ENCODE assay signal across 19 cellular contexts in genomic region chr6:149423946-149424440, GRCh38. TPM values are rescaled to one million over a fixed set of nuclear protein-coding genes. Genes with fewer than 3 reads are reported as not detected.
A peak's percentile ranks its signal among the peaks of the same experiment; 100 is the strongest.
DNase-seq lines count a peak whose midpoint lies in the region; ATAC-seq and TF ChIP-seq lines count a peak whose summit lies in the region.
"Had no signal": no experiment of that assay in that cellular context is flagged by ENCODE, and none has a peak within 500 bp of the region (broad histone marks: within the 10 kb centered on the region; RNA-seq: fewer than 3 reads in every experiment).

No MANE protein-coding gene starts in this region.

- H3K36me3 Mint-ChIP-seq in stimulated activated effector memory CD8-positive, alpha-beta T cell treated with anti-CD3 and anti-CD28 coated beads, Interleukin-12 subunit alpha, Interleukin-12 subunit beta, amount 100 ng/mL, for 72 hours: peaks cover 5% of the 10 kb centered on the region
- H3K36me3 Mint-ChIP-seq: natural killer cell; stimulated activated memory B cell treated with anti-CD40 and anti-IgM and Interleukin-4, amounts not matched to agents 10 μg/mL and 1 μg/mL and 100 μg/mL, for 72 hours had no signal

- H3K18ac ChIP-seq in IMR-90 (ENCODE audit: low read depth, low read length): no peak overlapping the region; the same call in 1 of the 2 replicates

- H3K9me3 ChIP-seq in IMR-90 (ENCODE audit: control insufficient read depth, insufficient read depth, low read length) (no peaks in the 10 kb centered on the region), breast epithelium (no peaks in the 10 kb centered on the region), right lobe of liver (no peaks in the 10 kb centered on the region)
- H3K9me3 ChIP-seq: BE2C had no signal

- no peaks in the 10 kb centered on the region for H4K20me1 ChIP-seq in IMR-90 (ENCODE audit: insufficient read depth, low read length)

- peak overlapping the region; percentile 77 for H2AFZ ChIP-seq in IMR-90 (replicated peaks; ENCODE audit: low read length, poor library complexity)

- WGBS in IMR-90 (ENCODE audit: extremely low coverage in 2 of 2, insufficient read length in 1 of 2), 2 experiments: 40% methylated on average over 1 of the region's 7 CpGs; no CpG with 5 or more reads in 1 of the 2 experiments
- WGBS in right lobe of liver (ENCODE audit: insufficient coverage, low coverage, low lambda C conversion rate, missing lambda C conversion rate): 11% methylated on average over 6 of the region's 7 CpGs

- TF ChIP-seq CTCF in IMR-90 (conservative IDR thresholded peaks at IDR 0.05; ENCODE audit: low read depth, low read length) (no peak), breast epithelium (IDR thresholded peaks at IDR 0.05) (no peak), right lobe of liver (IDR thresholded peaks at IDR 0.05) (no peak)

- in situ Hi-C loops in IMR-90 (cut with MboI; ENCODE audit: low sequenced_read_pairs): loop anchor here (10.0 kb wide), 1 partner anchor 839 kb away; no protein-coding TSS in a partner anchor
- in situ Hi-C loops in G401 (cut with HindIII; ENCODE audit: low sequenced_read_pairs): loop anchor here (25.0 kb wide), 1 partner anchor 362 kb away; no protein-coding TSS in a partner anchor

- POLR2A ChIA-PET in IMR-90 (lab: Charles Lee; ENCODE audit: unreplicated experiment): no interaction called here

- peaks cover 15% of the 10 kb centered on the region for H3K4me1 Mint-ChIP-seq in stimulated activated effector memory CD8-positive, alpha-beta T cell treated with anti-CD3 and anti-CD28 coated beads, Interleukin-12 subunit alpha, Interleukin-12 subunit beta, amount 100 ng/mL, for 72 hours
- H3K4me1 Mint-ChIP-seq: natural killer cell had no signal

- H2BK20ac ChIP-seq in IMR-90 (ENCODE audit: low read depth, low read length): peak overlapping the region; percentile 13; the same call in 1 of the 2 replicates

- no peak for TF ChIP-seq POLR2A in IMR-90 (IDR thresholded peaks at IDR 0.05; ENCODE audit: low read depth, low read length)
- no peak for TF ChIP-seq POLR2A in breast epithelium (IDR thresholded peaks at IDR 0.05)
- TF ChIP-seq POLR2A in right lobe of liver (IDR thresholded peaks at IDR 0.05): no peak

- no peaks in the 10 kb centered on the region for H3K36me3 ChIP-seq in IMR-90 (ENCODE audit: control insufficient read depth, insufficient read depth, low read length)
- H3K36me3 ChIP-seq in breast epithelium: no peaks in the 10 kb centered on the region
- no peaks in the 10 kb centered on the region for H3K36me3 ChIP-seq in right lobe of liver
- H3K36me3 ChIP-seq: BE2C had no signal

- no peak overlapping the region for H2AK5ac ChIP-seq in IMR-90 (ENCODE audit: low read depth, low read length)

- intact Hi-C loops in IMR-90 (cut with micrococcal nuclease) (no loop called here), breast epithelium (cut with DNase I; ENCODE audit: low total_unique reads) (loop anchor here (5.0 to 10.0 kb wide), 2 partner anchors 329 to 828 kb away; no protein-coding TSS in a partner anchor), right lobe of liver (cut with DNase I) (no loop called here), left colon (cut with DNase I, micrococcal nuclease) (loop anchor here in 1 of 2 donors (10.0 kb wide), 1 partner anchor 339 kb away; no protein-coding TSS in a partner anchor), head of caudate nucleus (cut with DNase I) (loop anchor here (10.0 kb wide), 1 partner anchor 89 kb away; no protein-coding TSS in a partner anchor)

- peak overlapping the region; percentile 32 for H3K4me2 ChIP-seq in IMR-90 (ENCODE audit: low read depth, low read length)

- CTCF ChIA-PET in IMR-90 (lab: Yijun Ruan, JAX): interaction anchor here (0.6 to 1.2 kb wide), 3 partner anchors 8 to 381 kb away, joined by 4 to 6 read pairs (median 5); no protein-coding TSS in a partner anchor

- 0 out of 3 replicates have a peak overlapping the region, but pooled peaks have one; percentile 21 for H2BK15ac ChIP-seq in IMR-90 (ENCODE audit: low read depth, low read length)

- no peak overlapping the region for H3K23ac ChIP-seq in IMR-90 (ENCODE audit: low read depth, low read length)

- no peak for TF ChIP-seq RAD21 in IMR-90 (IDR thresholded peaks at IDR 0.05; ENCODE audit: low read length)

- no peak overlapping the region for H3K4me3 Mint-ChIP-seq in stimulated activated effector memory CD8-positive, alpha-beta T cell treated with anti-CD3 and anti-CD28 coated beads, Interleukin-12 subunit alpha, Interleukin-12 subunit beta, amount 100 ng/mL, for 72 hours
- H3K4me3 Mint-ChIP-seq: activated CD4-positive, alpha-beta T cell treated with anti-CD3 and anti-CD28 coated beads, Interleukin-2, amount 10 ng/mL, durations not matched to agents 7 days and 5 days; natural killer cell; stimulated activated memory B cell treated with anti-CD40 and anti-IgM and Interleukin-4, amounts not matched to agents 10 μg/mL and 1 μg/mL and 100 μg/mL, for 72 hours had no signal

- no peak overlapping the region for H3K56ac ChIP-seq in IMR-90 (ENCODE audit: extremely low read depth, insufficient read depth, low read length)

- H3K9me3 Mint-ChIP-seq in stimulated activated effector memory CD8-positive, alpha-beta T cell treated with anti-CD3 and anti-CD28 coated beads, Interleukin-12 subunit alpha, Interleukin-12 subunit beta, amount 100 ng/mL, for 72 hours: no peaks in the 10 kb centered on the region
- H3K9me3 Mint-ChIP-seq: activated CD4-positive, alpha-beta T cell treated with anti-CD3 and anti-CD28 coated beads, Interleukin-2, amount 10 ng/mL, durations not matched to agents 7 days and 5 days; natural killer cell; stimulated activated memory B cell treated with anti-CD40 and anti-IgM and Interleukin-4, amounts not matched to agents 10 μg/mL and 1 μg/mL and 100 μg/mL, for 72 hours had no signal

- peak overlapping the region; percentile 18 for H3K27ac Mint-ChIP-seq in stimulated activated effector memory CD8-positive, alpha-beta T cell treated with anti-CD3 and anti-CD28 coated beads, Interleukin-12 subunit alpha, Interleukin-12 subunit beta, amount 100 ng/mL, for 72 hours
- H3K27ac Mint-ChIP-seq: activated CD4-positive, alpha-beta T cell treated with anti-CD3 and anti-CD28 coated beads, Interleukin-2, amount 10 ng/mL, durations not matched to agents 7 days and 5 days; natural killer cell; stimulated activated memory B cell treated with anti-CD40 and anti-IgM and Interleukin-4, amounts not matched to agents 10 μg/mL and 1 μg/mL and 100 μg/mL, for 72 hours had no signal

- BruUV-seq in IMR-90 (replicated peaks; lab: Mats Ljungman, UMichigan): no TSS peak

- peak overlapping the region; percentile 10; the same call in 1 of the 2 replicates for H2BK120ac ChIP-seq in IMR-90 (ENCODE audit: low read depth, low read length)

- no peak overlapping the region for H3K4ac ChIP-seq in IMR-90 (ENCODE audit: low read depth, low read length)

- H2AK9ac ChIP-seq in IMR-90 (replicated peaks; ENCODE audit: low read depth, low read length, poor library complexity): no peak overlapping the region

- no peaks in the 10 kb centered on the region for H3K9me1 ChIP-seq in IMR-90 (ENCODE audit: insufficient read depth, low read length)

- dilution Hi-C loops in IMR-90 (cut with HindIII; ENCODE audit: low sequenced_read_pairs, unreplicated experiment): no loop called here

- no peak overlapping the region for H3K14ac ChIP-seq in IMR-90 (replicated peaks; ENCODE audit: low read depth, low read length)

- peaks cover 2% of the 10 kb centered on the region; the same call in 1 of the 2 replicates for H3K4me1 ChIP-seq in IMR-90 (ENCODE audit: control insufficient read depth, insufficient read depth, low read length)
- H3K4me1 ChIP-seq in breast epithelium: no peaks in the 10 kb centered on the region
- peaks cover 0 to 8% (median 0%) of the 10 kb centered on the region in 4 donors for H3K4me1 ChIP-seq in right lobe of liver
- H3K4me1 ChIP-seq: BE2C had no signal

- H3K9ac ChIP-seq in IMR-90 (ENCODE audit: low read depth, low read length): no peak overlapping the region

- H3K4me3 ChIP-seq in IMR-90 (ENCODE audit: insufficient read depth, low read depth, low read length) (no peak overlapping the region), breast epithelium (no peak overlapping the region), right lobe of liver (peak overlapping the region in 1 of 3 donors; percentile 4)
- H3K4me3 ChIP-seq: K562 had no signal

- H3K27me3 ChIP-seq in IMR-90 (ENCODE audit: control insufficient read depth, insufficient read depth, low read length): peaks cover 8% of the 10 kb centered on the region
- H3K27me3 ChIP-seq in breast epithelium: no peaks in the 10 kb centered on the region
- no peaks in the 10 kb centered on the region for H3K27me3 ChIP-seq in right lobe of liver
- H3K27me3 ChIP-seq: BE2C had no signal

- no peak overlapping the region for H2BK5ac ChIP-seq in IMR-90 (ENCODE audit: low read depth, low read length, poor library complexity, severe bottlenecking)

- H4K8ac ChIP-seq in IMR-90 (ENCODE audit: low read depth in 2 of 2, low read length in 2 of 2): 0 out of 4 replicates have a peak overlapping the region, but pooled peaks of 1 of the 2 experiments have one; percentile 29

- ATAC-seq in IMR-90 (ENCODE audit: low read depth) (peak; percentile 42), right lobe of liver (peak in 3 of 4 donors; percentile 43 to 59 (median 47)), left colon (no peak)
- ATAC-seq in stimulated activated effector memory CD8-positive, alpha-beta T cell treated with anti-CD3 and anti-CD28 coated beads, Interleukin-12 subunit alpha, Interleukin-12 subunit beta, amount 100 ng/mL, for 72 hours: no peak
- ATAC-seq: K562; natural killer cell; stimulated activated memory B cell treated with anti-CD40 and anti-IgM and Interleukin-4, amounts not matched to agents 10 μg/mL and 1 μg/mL and 100 μg/mL, for 72 hours had no signal

- no peaks in the 10 kb centered on the region for H3K79me1 ChIP-seq in IMR-90 (ENCODE audit: low read depth in 1 of 2, low read length in 2 of 2)

- H3K27ac ChIP-seq in IMR-90 (ENCODE audit: insufficient read depth, low read length): no peak overlapping the region
- peak overlapping the region; percentile 45 to 60 for H3K27ac ChIP-seq in breast epithelium
- no peak overlapping the region for H3K27ac ChIP-seq in right lobe of liver

- H4K91ac ChIP-seq in IMR-90 (ENCODE audit: insufficient read depth, low read depth, low read length): no peak overlapping the region

- no peak for DNase-seq in IMR-90
- no peak for DNase-seq in breast epithelium (ENCODE audit: low spot score in 2 of 2)
- no peak for DNase-seq in right lobe of liver
- peak in 1 of 2 donors; percentile 46 for DNase-seq in stimulated activated effector memory CD8-positive, alpha-beta T cell treated with anti-CD3 and anti-CD28 coated beads, Interleukin-12 subunit alpha, Interleukin-12 subunit beta, amount 100 ng/mL, for 72 hours (ENCODE audit: low spot score in 2 of 2)
- DNase-seq in G401 (ENCODE audit: low spot score): no peak
- no peak for DNase-seq in left colon
- DNase-seq in head of caudate nucleus: no peak
- DNase-seq in midbrain (lab: John Stamatoyannopoulos, UW): no peak
- DNase-seq: BE2C, DMS153, H7, left cardiac atrium, natural killer cell, NCI-H345, SIG-M5, T-helper 9 cell had no signal

- peak overlapping the region; percentile 49; the same call in 1 of the 2 replicates for H4K5ac ChIP-seq in IMR-90 (ENCODE audit: low read depth, low read length)

RNA-seq across cellular contexts. Expression of gene SUMO4, which starts 23.9 kb away (rescaled TPM):
- total RNA-seq in IMR-90 (2012; rRNA removed) (1.9 and 2.2 TPM in 2 replicates), breast epithelium (1 to 10 TPM; 3.0 to 7.8 (median 5.6) TPM), right lobe of liver (1 to 10 TPM in 3 of 6 experiments, under 1 TPM in 3; 0.49 to 1.2 (median 1.0) TPM), left colon (1 to 10 TPM; 2.1 to 2.7 TPM)
- polyA plus RNA-seq in IMR-90 (2012; rRNA removed): not detected in 2 replicates
- not detected in 2 replicates for polyA plus RNA-seq in IMR-90 (2012; cell fraction: cytosol; rRNA removed)
- polyA plus RNA-seq in IMR-90 (2012; cell fraction: nucleus; rRNA removed; ENCODE audit: low replicate concordance): 0.05 and 0.44 TPM in 2 replicates
- not detected in 2 replicates for total RNA-seq in G401 (2014; rRNA removed; shearing (Covaris generic))

Comparison
In these comparisons a context has a peak if more than half of its experiments do, and no peak if none do; other contexts are left out.
1. ATAC-seq: peak in IMR-90 (single experiment) and right lobe of liver (3 of 4); none in stimulated activated effector memory CD8-positive, alpha-beta T cell treated with anti-CD3 and anti-CD28 coated beads, Interleukin-12 subunit alpha, Interleukin-12 subunit beta, amount 100 ng/mL, for 72 hours (single experiment) and left colon (single experiment).
2. H3K27ac ChIP-seq: peak in breast epithelium (2 of 2); none in IMR-90 (single experiment) and right lobe of liver (0 of 3).
3. intact Hi-C loops: an anchor here in breast epithelium (5.0 to 10.0 kb wide) and head of caudate nucleus (10.0 kb wide); none called in IMR-90 and right lobe of liver.